Comparison of ENCODE assay signal across 8 cellular contexts in genomic region chr11:795638-796564, GRCh38. TPM values are rescaled to one million over a fixed set of nuclear protein-coding genes. Genes with fewer than 3 reads are reported as not detected.
DNase-seq lines count a peak whose midpoint lies in the region; ATAC-seq, FAIRE-seq and TF ChIP-seq lines count a peak whose summit lies in the region.

No MANE protein-coding gene starts in this region.

- H3K27ac ChIP-seq in upper lobe of right lung: peak overlapping the region; percentile 73

- peak overlapping the region; percentile 96 for H3K27ac Mint-ChIP-seq in glutamatergic neuron (ENCODE audit: unreplicated experiment)

- in situ Hi-C loops in SK-MEL-5 (cut with HindIII; ENCODE audit: low pct_unique_long_range_greater_than_20kb, low sequenced_read_pairs): no loop called here

- intact Hi-C loops in posterior vena cava (cut with DNase I): loop anchor here in 1 of 2 donors (10.0 kb wide), 1 partner anchor 131 kb away; no protein-coding TSS in a partner anchor
- intact Hi-C loops in upper lobe of right lung (cut with DNase I): no loop called here

- FAIRE-seq in HTR-8/SVneo (lab: Jason Lieb, UNC): peak; percentile 95

- H3K27me3 Mint-ChIP-seq in glutamatergic neuron (ENCODE audit: unreplicated experiment): peaks cover 7% of the 10 kb centered on the region

- DNase-seq in GDM1 (lab: John Stamatoyannopoulos, UW) (peak; percentile 63), HTR-8/SVneo (ENCODE audit: insufficient read length, low spot score) (peak; percentile 90), SK-MEL-5 (ENCODE audit: low read depth, low spot score) (peak; percentile 60), glutamatergic neuron (peak; percentile 78), posterior vena cava (ENCODE audit: low spot score) (peak; percentile 93), upper lobe of right lung (peak; percentile 92)
- peak; percentile 53 to 75 (median 60) for DNase-seq in activated naive CD4-positive, alpha-beta T cell (lab: John Stamatoyannopoulos, UW)

- ATAC-seq in upper lobe of right lung: peak; percentile 75
- no peak for ATAC-seq in GM21526 (IDR thresholded peaks at IDR 0.05; ENCODE audit: low FRiP score, unreplicated experiment)

- no peaks in the 10 kb centered on the region for H3K36me3 Mint-ChIP-seq in glutamatergic neuron (ENCODE audit: unreplicated experiment)

- no peak for TF ChIP-seq CTCF in glutamatergic neuron (IDR thresholded peaks at IDR 0.05; ENCODE audit: partially characterized antibody, unreplicated experiment)
- TF ChIP-seq CTCF in upper lobe of right lung (IDR thresholded peaks at IDR 0.05): no peak

- peaks cover 8% of the 10 kb centered on the region for H3K4me1 Mint-ChIP-seq in glutamatergic neuron (ENCODE audit: low read depth, unreplicated experiment)

- H3K4me3 Mint-ChIP-seq in glutamatergic neuron (ENCODE audit: unreplicated experiment): peak overlapping the region; percentile 88

- H3K9me3 Mint-ChIP-seq in glutamatergic neuron (ENCODE audit: unreplicated experiment): peaks cover 7% of the 10 kb centered on the region

- H3K4me1 ChIP-seq in upper lobe of right lung: peaks cover 22% of the 10 kb centered on the region

- peaks cover 7% of the 10 kb centered on the region for H3K36me3 ChIP-seq in upper lobe of right lung

- no peaks in the 10 kb centered on the region for H3K9me3 ChIP-seq in upper lobe of right lung

- H3K27me3 ChIP-seq in upper lobe of right lung: no peaks in the 10 kb centered on the region

- H3K4me3 ChIP-seq in upper lobe of right lung: peak overlapping the region; percentile 87

RNA-seq across cellular contexts. Expression of gene SLC25A22, which starts 2.2 kb away (rescaled TPM):
- total RNA-seq in SK-MEL-5 (2014; rRNA removed; shearing (Covaris generic)): 16.2 and 16.3 TPM in 2 replicates
- 68.4 and 69.2 TPM in 2 replicates for polyA plus RNA-seq in SK-MEL-5 (2015; cell fraction: cytosol; rRNA removed)
- 79.0 and 98.9 TPM in 2 replicates for polyA plus RNA-seq in SK-MEL-5 (2015; cell fraction: nucleus; rRNA removed)
- total RNA-seq in glutamatergic neuron (ENCODE audit: unreplicated experiment): 93.9 TPM
- 10 to 100 TPM; 10.6 to 11.2 TPM for total RNA-seq in posterior vena cava
- 20.8 TPM for total RNA-seq in upper lobe of right lung

RNA-seq across cellular contexts. Expression of gene CEND1, which starts 6.0 kb away (rescaled TPM):
- total RNA-seq in SK-MEL-5 (2014; rRNA removed; shearing (Covaris generic)): 0.53 TPM in 1 of 2 replicates, not detected in the other
- polyA plus RNA-seq in SK-MEL-5 (2015; cell fraction: cytosol; rRNA removed): 1.1 and 2.3 TPM in 2 replicates
- polyA plus RNA-seq in SK-MEL-5 (2015; cell fraction: nucleus; rRNA removed): 0.15 TPM in 1 of 2 replicates, not detected in the other
- 58.7 TPM for total RNA-seq in glutamatergic neuron (ENCODE audit: unreplicated experiment)
- not detected for total RNA-seq in posterior vena cava
- total RNA-seq in upper lobe of right lung: not detected

RNA-seq across cellular contexts. Expression of gene PIDD1, which starts 9.1 kb away (rescaled TPM):
- 4.2 and 6.1 TPM in 2 replicates for total RNA-seq in SK-MEL-5 (2014; rRNA removed; shearing (Covaris generic))
- polyA plus RNA-seq in SK-MEL-5 (2015; cell fraction: cytosol; rRNA removed): 20.0 and 27.3 TPM in 2 replicates
- 154 and 209 TPM in 2 replicates for polyA plus RNA-seq in SK-MEL-5 (2015; cell fraction: nucleus; rRNA removed)
- 37.0 TPM for total RNA-seq in glutamatergic neuron (ENCODE audit: unreplicated experiment)
- total RNA-seq in posterior vena cava: 1 to 10 TPM; 6.0 to 6.5 TPM
- 13.1 TPM for total RNA-seq in upper lobe of right lung

RNA-seq across cellular contexts. Expression of gene RPLP2, which starts 13.9 kb away (rescaled TPM):
- 1,043 and 1,055 TPM in 2 replicates for total RNA-seq in SK-MEL-5 (2014; rRNA removed; shearing (Covaris generic))
- polyA plus RNA-seq in SK-MEL-5 (2015; cell fraction: cytosol; rRNA removed): 1,369 and 1,796 TPM in 2 replicates
- polyA plus RNA-seq in SK-MEL-5 (2015; cell fraction: nucleus; rRNA removed): 230 and 299 TPM in 2 replicates
- total RNA-seq in glutamatergic neuron (ENCODE audit: unreplicated experiment) (997 TPM), posterior vena cava (1,000 to 10,000 TPM; 1,286 to 1,386 TPM), upper lobe of right lung (1,548 TPM)

RNA-seq across cellular contexts. Expression of gene GATD1, which starts 18.6 kb away (rescaled TPM):
- total RNA-seq in SK-MEL-5 (2014; rRNA removed; shearing (Covaris generic)): 22.8 and 23.0 TPM in 2 replicates
- 68.8 and 77.9 TPM in 2 replicates for polyA plus RNA-seq in SK-MEL-5 (2015; cell fraction: cytosol; rRNA removed)
- polyA plus RNA-seq in SK-MEL-5 (2015; cell fraction: nucleus; rRNA removed): 156 and 217 TPM in 2 replicates
- total RNA-seq in glutamatergic neuron (ENCODE audit: unreplicated experiment) (67.5 TPM), posterior vena cava (10 to 100 TPM; 33.0 to 38.8 TPM), upper lobe of right lung (62.5 TPM)

Comparison
In these comparisons a context has a peak if more than half of its experiments do, and no peak if none do; other contexts are left out.
1. RNA of gene CEND1, which starts 6.0 kb away (total RNA-seq): 58.7 TPM in glutamatergic neuron (single experiment); 0.53 TPM in SK-MEL-5, not detected in posterior vena cava and not detected in upper lobe of right lung (single experiment); every median in the first group is over 10 times any median in the second.
2. Peak in every context shown above with its lines, with median percentiles within 50 percentile points of each other: DNase-seq.